Comparison of ENCODE assay signal across 8 cellular contexts in genomic region chr15:69413822-69414701, GRCh38. TPM values are rescaled to one million over a fixed set of nuclear protein-coding genes. Genes with fewer than 3 reads are reported as not detected.
A peak's percentile ranks its signal among the peaks of the same experiment; 100 is the strongest.
DNase-seq lines count a peak whose midpoint lies in the region; ATAC-seq and TF ChIP-seq lines count a peak whose summit lies in the region.

KIF23 (plus strand) TSS chr15:69414349; CDS start chr15:69414466, 117 bp downstream.

- peak within 1 kb of the TSS in 6 of 7 donors; percentile 16 to 82 (median 73) for H3K27ac Mint-ChIP-seq in CD14-positive monocyte

- DNase-seq in CD14-positive monocyte (ENCODE audit: low spot score): peak; percentile 90
- DNase-seq in NCI-H82 (lab: John Stamatoyannopoulos, UW): peak; percentile 97
- DNase-seq in activated CD4-positive, alpha-beta T cell treated with anti-CD3 and anti-CD28 coated beads, Interleukin-2, amount 50 U/mL, for 48 hours: peak; percentile 90 to 93
- DNase-seq in right lobe of liver: peak; percentile 92 to 95 (median 93)
- DNase-seq in stimulated activated CD4-positive, alpha-beta T cell treated with anti-CD3 and anti-CD28 coated beads, Interleukin-4, amount 100 ng/mL, for 4 hours: peak; percentile 91 to 92

- peak within 1 kb of the TSS; percentile 92 to 96 for H3K4me3 Mint-ChIP-seq in CD14-positive monocyte

- intact Hi-C loops in CD14-positive monocyte (cut with micrococcal nuclease): loop anchor here (2.0 kb wide), 1 partner anchor 39 kb away; the partner anchor contains the start of gene RPLP1 (in 2 of the 2)
- intact Hi-C loops in right lobe of liver (cut with DNase I): no loop called here

- TF ChIP-seq POLR2A in right lobe of liver (IDR thresholded peaks at IDR 0.05): no peak

- H3K9me3 Mint-ChIP-seq in CD14-positive monocyte: no peaks in the 10 kb centered on the region

- no peaks in the 10 kb centered on the region for H3K27me3 ChIP-seq in duodenal mucosa (ENCODE audit: control insufficient read depth in 1 of 2, insufficient read depth in 2 of 2, low read length in 2 of 2)
- H3K27me3 ChIP-seq in right lobe of liver: no peaks in the 10 kb centered on the region

- peak within 1 kb of the TSS; percentile 51 to 71 for H3K9ac ChIP-seq in duodenal mucosa (ENCODE audit: low read depth in 1 of 2, low read length in 2 of 2)

- H3K36me3 ChIP-seq in duodenal mucosa (ENCODE audit: control insufficient read depth in 1 of 2, insufficient read depth in 2 of 2, low read length in 2 of 2) (no peaks in the 10 kb centered on the region), right lobe of liver (no peaks in the 10 kb centered on the region)

- H3K4me1 Mint-ChIP-seq in CD14-positive monocyte: peaks cover 12% of the 10 kb centered on the region

- H3K27me3 Mint-ChIP-seq in CD14-positive monocyte (ENCODE audit: low read depth in 3 of 3): peaks cover 0 to 5% (median 2%) of the 10 kb centered on the region in 3 donors

- H3K27ac ChIP-seq in duodenal mucosa (ENCODE audit: low read depth, low read length) (no peak within 1 kb of the TSS), right lobe of liver (peak within 1 kb of the TSS in 1 of 3 donors; percentile 5)

- peaks cover 6 to 15% of the 10 kb centered on the region in 2 donors for H3K36me3 Mint-ChIP-seq in CD14-positive monocyte

- H3K4me3 ChIP-seq in duodenal mucosa (ENCODE audit: low read depth in 1 of 2, low read length in 2 of 2) (peak within 1 kb of the TSS; percentile 81 to 82), right lobe of liver (peak within 1 kb of the TSS; percentile 59 to 92 (median 88))

- WGBS in right lobe of liver (ENCODE audit: insufficient coverage, low coverage, low lambda C conversion rate, missing lambda C conversion rate): 6% methylated on average over 16 of the region's 78 CpGs

- TF ChIP-seq CTCF in CD14-positive monocyte (IDR thresholded peaks at IDR 0.05) (no peak), right lobe of liver (IDR thresholded peaks at IDR 0.05) (no peak)

- ATAC-seq in GM19395 (IDR thresholded peaks at IDR 0.05; ENCODE audit: unreplicated experiment) (peak; percentile 96), HG03565 (IDR thresholded peaks at IDR 0.05; ENCODE audit: unreplicated experiment) (peak; percentile 86), right lobe of liver (peak; percentile 99 to 100 (median 100))

- H3K9me3 ChIP-seq in duodenal mucosa (ENCODE audit: control insufficient read depth in 1 of 2, low read length in 2 of 2): no peaks in the 10 kb centered on the region
- no peaks in the 10 kb centered on the region for H3K9me3 ChIP-seq in right lobe of liver

- H3K4me1 ChIP-seq in duodenal mucosa (ENCODE audit: control insufficient read depth in 1 of 2, insufficient read depth in 2 of 2, low read length in 2 of 2) (peaks cover 0 to 4% of the 10 kb centered on the region in 2 donors), right lobe of liver (peaks cover 0 to 4% (median 0%) of the 10 kb centered on the region in 4 donors)

RNA-seq across cellular contexts. Expression of gene KIF23, which starts in this region (rescaled TPM):
- 1 to 10 TPM; 1.5 to 8.1 TPM for polyA plus RNA-seq in CD14-positive monocyte
- 1 to 10 TPM in 4 of 6 experiments, under 1 TPM in 2; 0.09 to 2.2 (median 1.2) TPM for total RNA-seq in right lobe of liver

Comparison
In these comparisons a context has a peak if more than half of its experiments do, and no peak if none do; other contexts are left out.
1. intact Hi-C loops: an anchor here in CD14-positive monocyte (2.0 kb wide); none called in right lobe of liver.